14 cellular contexts compared by ENCODE assay signal in the genomic region with DNA sequence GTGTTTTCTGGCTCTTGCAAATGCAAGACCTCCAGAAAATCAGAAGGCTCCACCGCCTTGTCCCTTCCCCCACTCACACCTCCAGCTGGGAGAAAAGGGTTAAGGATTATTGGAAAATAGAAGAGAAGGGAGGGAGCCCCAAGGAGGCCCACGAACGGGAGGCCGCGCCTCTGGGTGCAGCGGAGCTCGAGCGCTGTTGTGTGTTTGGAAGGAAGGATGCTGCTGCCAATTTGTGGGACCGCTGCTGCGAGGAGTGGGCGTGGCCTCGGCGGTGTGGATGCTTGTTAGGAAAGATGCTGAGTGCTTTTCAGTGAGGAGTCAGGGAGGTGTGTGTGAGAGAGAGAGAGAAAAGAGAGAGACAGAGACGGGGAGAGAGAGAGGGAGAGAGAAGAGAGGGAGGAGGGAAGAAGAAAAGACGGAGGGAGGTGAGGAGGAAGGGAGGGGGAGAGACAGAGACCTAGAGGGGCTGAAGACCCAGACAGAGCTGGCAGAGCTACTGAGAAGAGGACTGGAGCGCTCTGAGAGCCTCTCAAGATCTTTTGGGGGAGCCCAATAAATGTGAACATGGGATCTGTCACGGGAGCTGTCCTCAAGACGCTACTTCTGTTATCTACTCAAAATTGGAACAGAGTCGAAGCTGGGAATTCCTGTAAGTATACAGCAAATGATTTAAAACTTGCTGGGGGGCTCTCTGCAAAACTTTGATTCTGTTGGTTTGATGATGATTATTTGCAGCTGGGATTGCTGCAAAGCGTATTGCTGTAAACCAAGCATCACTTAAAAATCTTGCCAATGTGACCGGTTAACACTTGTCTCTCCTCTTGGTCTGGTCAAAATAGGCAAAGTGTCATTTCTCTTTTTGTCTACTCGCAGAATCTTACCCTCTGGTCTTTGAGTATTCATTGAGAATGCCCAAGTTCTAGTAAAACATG. TPM values are rescaled to one million over a fixed set of nuclear protein-coding genes. Genes with fewer than 3 reads are reported as not detected.
DNase-seq lines count a peak whose midpoint lies in the region; ATAC-seq, FAIRE-seq and TF ChIP-seq lines count a peak whose summit lies in the region.
"Had no signal": no experiment of that assay in that cellular context is flagged by ENCODE, and none has a peak within 500 bp of the region (broad histone marks: within the 10 kb centered on the region; RNA-seq: fewer than 3 reads in every experiment).

A gene (plus strand): TSS at position 303 of the 932 bp plus-strand sequence. CDS start 262 bp downstream, at position 565.

- H3K4me1 ChIP-seq in BE2C (no peaks in the 10 kb centered on the region; the same call in 1 of the 2 replicates), H1 (replicated peaks in 1 of 4; ENCODE audit: control insufficient read depth in 3 of 4, insufficient read depth in 4 of 4, low read length in 3 of 4) (peaks cover 0 to 2% (median 0%) of the 10 kb centered on the region in 4 experiments; a peak in 2 of 7 replicates), suprapubic skin (no peaks in the 10 kb centered on the region)
- H3K4me1 ChIP-seq: adrenal gland, transverse colon had no signal

- H2AFZ ChIP-seq in H1 (ENCODE audit: low read length), result 0 out of 2 replicates have a peak within 1 kb of the TSS, but pooled peaks have one; percentile 19

- H3K18ac ChIP-seq in H1 (ENCODE audit: extremely low read depth, low read length), result no peak within 1 kb of the TSS

- TF ChIP-seq CTCF in BE2C (IDR thresholded peaks at IDR 0.05; ENCODE audit: low read depth, low read length) (no peak), H1 (IDR thresholded peaks at IDR 0.05; ENCODE audit: control extremely low read depth in 1 of 3, insufficient read depth in 1 of 3, low read depth in 1 of 3, low read length in 3 of 3) (no peak), nephron (IDR thresholded peaks at IDR 0.05; ENCODE audit: unreplicated experiment in 3 of 3) (no peak), suprapubic skin (IDR thresholded peaks at IDR 0.05) (no peak)

- H3K9me3 ChIP-seq in BE2C, result no peaks in the 10 kb centered on the region
- H3K9me3 ChIP-seq in H1 (ENCODE audit: insufficient read depth in 2 of 2, low read depth in 1 of 2, low read length in 1 of 2), result no peaks in the 10 kb centered on the region
- H3K9me3 ChIP-seq in suprapubic skin, result no peaks in the 10 kb centered on the region
- H3K9me3 ChIP-seq: adrenal gland, ovary, transverse colon had no signal

- H3K23ac ChIP-seq in H1 (ENCODE audit: insufficient read length), result no peak within 1 kb of the TSS

- TF ChIP-seq POLR2A in H1 (IDR thresholded peaks at IDR 0.05; ENCODE audit: control extremely low read depth in 1 of 2, low read depth in 2 of 2, low read length in 2 of 2), result no peak
- no peak for TF ChIP-seq POLR2A in suprapubic skin (IDR thresholded peaks at IDR 0.05)

- H3K27ac Mint-ChIP-seq in nephron, result peak within 1 kb of the TSS in 1 of 3 experiments; percentile 1
- H3K27ac Mint-ChIP-seq in stimulated activated effector memory CD8-positive, alpha-beta T cell treated with anti-CD3 and anti-CD28 coated beads, Interleukin-12 subunit alpha, Interleukin-12 subunit beta, amount 100 ng/mL, for 72 hours, result no peak within 1 kb of the TSS
- H3K27ac Mint-ChIP-seq: T-helper 1 cell treated with Interleukin-12 subunit alpha and Interleukin-12 subunit beta and Interleukin-4 antibody, amounts not matched to agents 30 μg/mL and 1 μg/mL, for 36 hours had no signal

- TF ChIP-seq EP300 in H1 (IDR thresholded peaks at IDR 0.05; ENCODE audit: borderline replicate concordance in 1 of 2, low read depth in 2 of 2, low read length in 2 of 2) (no peak), suprapubic skin (IDR thresholded peaks at IDR 0.05) (no peak)

- H4K20me1 ChIP-seq in H1 (replicated peaks in 1 of 2; ENCODE audit: control insufficient read depth in 1 of 2, insufficient read depth in 2 of 2, low read length in 2 of 2), result no peaks in the 10 kb centered on the region

- H4K8ac ChIP-seq in H1 (ENCODE audit: extremely low read depth, insufficient read depth, low read length), result peak within 1 kb of the TSS; percentile 11; the same call in 1 of the 2 replicates

- ATAC-seq in stimulated activated effector memory CD8-positive, alpha-beta T cell treated with anti-CD3 and anti-CD28 coated beads, Interleukin-12 subunit alpha, Interleukin-12 subunit beta, amount 100 ng/mL, for 72 hours, result no peak

- CTCF ChIA-PET in H1 (lab: Charles Lee; ENCODE audit: partially characterized antibody), result interaction anchor here (0.7 to 5.4 kb wide), 4 partner anchors 11 to 477 kb away, joined by 3 to 27 read pairs (median 12); no protein-coding TSS in a partner anchor

- no peak within 1 kb of the TSS for H3K56ac ChIP-seq in H1 (replicated peaks; ENCODE audit: insufficient read length, low read depth, low read length)

- no peak within 1 kb of the TSS for H4K5ac ChIP-seq in H1 (ENCODE audit: insufficient read length, low read depth, low read length)

- no peaks in the 10 kb centered on the region for H3K36me3 ChIP-seq in BE2C
- no peaks in the 10 kb centered on the region for H3K36me3 ChIP-seq in H1 (ENCODE audit: control insufficient read depth in 2 of 4, insufficient read depth in 4 of 4, low read length in 3 of 4)
- H3K36me3 ChIP-seq in suprapubic skin, result no peaks in the 10 kb centered on the region
- H3K36me3 ChIP-seq: adrenal gland, ovary, transverse colon had no signal

- DNase-seq in BE2C (peak; percentile 46), NCI-H146 treated with DMSO at 0.1 percent for 48 hours (lab: John Stamatoyannopoulos, UW; ENCODE audit: unreplicated experiment) (peak; percentile 40), H1 (ENCODE audit: low read depth in 1 of 2, low spot score in 2 of 2) (peak in 1 of 2 experiments; percentile 73), LoVo (ENCODE audit: low spot score) (no peak), suprapubic skin (ENCODE audit: low spot score in 2 of 2) (no peak), SHP77 (lab: John Stamatoyannopoulos, UW) (no peak)
- DNase-seq in stimulated activated effector memory CD8-positive, alpha-beta T cell treated with anti-CD3 and anti-CD28 coated beads, Interleukin-12 subunit alpha, Interleukin-12 subunit beta, amount 100 ng/mL, for 72 hours (ENCODE audit: low spot score in 2 of 2), result no peak
- DNase-seq: transverse colon had no signal

- FAIRE-seq in H1 (lab: Jason Lieb, UNC), result peak; percentile 24
- FAIRE-seq: endothelial cell of umbilical vein had no signal

- TF ChIP-seq RAD21 in H1 (IDR thresholded peaks at IDR 0.05 in 1 of 2, conservative IDR thresholded peaks at IDR 0.05 in 1 of 2; ENCODE audit: low read depth in 2 of 2, low read length in 2 of 2), result no peak; a peak in 1 of 4 replicates

- H3K9ac ChIP-seq in H1 (replicated peaks in 1 of 4; ENCODE audit: extremely low read depth in 1 of 4, low read depth in 3 of 4, low read length in 3 of 4), result no peak within 1 kb of the TSS

- H3K27ac ChIP-seq in H1 (ENCODE audit: low read depth, low read length) (no peak within 1 kb of the TSS), suprapubic skin (no peak within 1 kb of the TSS)
- H3K27ac ChIP-seq: adrenal gland, C4-2B, ovary, transverse colon had no signal

- H3K14ac ChIP-seq in H1 (ENCODE audit: insufficient read length), result no peak within 1 kb of the TSS

- H3K4me2 ChIP-seq in H1 (ENCODE audit: insufficient read depth in 1 of 2, low read depth in 2 of 2, low read length in 2 of 2), result peak within 1 kb of the TSS; percentile 39 to 61; a peak in 3 of 4 replicates

- no peak within 1 kb of the TSS for H2BK20ac ChIP-seq in H1 (ENCODE audit: low read length)

- H3K9me3 Mint-ChIP-seq in nephron, result no peaks in the 10 kb centered on the region
- peaks cover 12% of the 10 kb centered on the region for H3K9me3 Mint-ChIP-seq in stimulated activated effector memory CD8-positive, alpha-beta T cell treated with anti-CD3 and anti-CD28 coated beads, Interleukin-12 subunit alpha, Interleukin-12 subunit beta, amount 100 ng/mL, for 72 hours
- H3K9me3 Mint-ChIP-seq: T-helper 1 cell treated with Interleukin-12 subunit alpha and Interleukin-12 subunit beta and Interleukin-4 antibody, amounts not matched to agents 30 μg/mL and 1 μg/mL, for 36 hours had no signal

- no peak within 1 kb of the TSS for H2BK12ac ChIP-seq in H1 (ENCODE audit: low read depth, low read length)

- H4K91ac ChIP-seq in H1 (replicated peaks; ENCODE audit: insufficient read length, low read length), result no peak within 1 kb of the TSS

- no peaks in the 10 kb centered on the region for H3K36me3 Mint-ChIP-seq in nephron (ENCODE audit: low read depth)
- no peaks in the 10 kb centered on the region for H3K36me3 Mint-ChIP-seq in stimulated activated effector memory CD8-positive, alpha-beta T cell treated with anti-CD3 and anti-CD28 coated beads, Interleukin-12 subunit alpha, Interleukin-12 subunit beta, amount 100 ng/mL, for 72 hours

- no peaks in the 10 kb centered on the region; the same call in 1 of the 2 replicates for H3K23me2 ChIP-seq in H1 (ENCODE audit: low read depth, low read length)

- H3K27me3 Mint-ChIP-seq in nephron (ENCODE audit: low read depth), result peaks cover 15% of the 10 kb centered on the region

- peak within 1 kb of the TSS; percentile 47 for H3K4me3 ChIP-seq in BE2C (ENCODE audit: low read depth, low read length)
- H3K4me3 ChIP-seq in H1 (ENCODE audit: extremely low read depth in 1 of 4, insufficient read depth in 2 of 4, low read depth in 3 of 4, low read length in 4 of 4), result peak within 1 kb of the TSS in 3 of 4 experiments; percentile 6 to 45 (median 21); a peak in 4 of 8 replicates
- no peak within 1 kb of the TSS for H3K4me3 ChIP-seq in suprapubic skin
- H3K4me3 ChIP-seq: adrenal gland, ovary, transverse colon had no signal

- no peaks in the 10 kb centered on the region for H3K79me1 ChIP-seq in H1 (ENCODE audit: low read depth, low read length)

- 35% methylated on average over 22 of the region's 22 CpGs; no CpG with 5 or more reads in 1 of the 2 experiments for WGBS in H1 (ENCODE audit: extremely low coverage in 1 of 2, insufficient coverage in 1 of 2, insufficient read length in 1 of 2, insufficient replicate concordance in 2 of 2, low coverage in 1 of 2, low lambda C conversion rate in 2 of 2, missing lambda C conversion rate in 1 of 2), 2 experiments
- 16% methylated on average over 22 of the region's 22 CpGs for WGBS in suprapubic skin

- no peak within 1 kb of the TSS for H2AK5ac ChIP-seq in H1 (ENCODE audit: low read depth, low read length)

- H3K4me1 Mint-ChIP-seq in nephron, result peaks cover 4% of the 10 kb centered on the region
- no peaks in the 10 kb centered on the region for H3K4me1 Mint-ChIP-seq in stimulated activated effector memory CD8-positive, alpha-beta T cell treated with anti-CD3 and anti-CD28 coated beads, Interleukin-12 subunit alpha, Interleukin-12 subunit beta, amount 100 ng/mL, for 72 hours

- POLR2A ChIA-PET in H1 (lab: Charles Lee; ENCODE audit: partially characterized antibody), result no interaction called here

- H2BK120ac ChIP-seq in H1 (replicated peaks; ENCODE audit: low read depth, low read length), result no peak within 1 kb of the TSS

- no peak within 1 kb of the TSS for H3K4ac ChIP-seq in H1 (replicated peaks; ENCODE audit: insufficient read length, low read depth, low read length)

- H2BK5ac ChIP-seq in H1 (ENCODE audit: low read depth, low read length), result no peak within 1 kb of the TSS

- peak within 1 kb of the TSS; percentile 42 to 78 (median 68) for H3K4me3 Mint-ChIP-seq in nephron
- no peak within 1 kb of the TSS for H3K4me3 Mint-ChIP-seq in stimulated activated effector memory CD8-positive, alpha-beta T cell treated with anti-CD3 and anti-CD28 coated beads, Interleukin-12 subunit alpha, Interleukin-12 subunit beta, amount 100 ng/mL, for 72 hours
- H3K4me3 Mint-ChIP-seq: T-helper 1 cell treated with Interleukin-12 subunit alpha and Interleukin-12 subunit beta and Interleukin-4 antibody, amounts not matched to agents 30 μg/mL and 1 μg/mL, for 36 hours had no signal

- H3K27me3 ChIP-seq in BE2C (no peaks in the 10 kb centered on the region), H1 (replicated peaks in 1 of 4; ENCODE audit: control insufficient read depth in 3 of 4, extremely low read depth in 1 of 4, insufficient read depth in 3 of 4, low read length in 3 of 4) (peaks cover 0 to 3% (median 0%) of the 10 kb centered on the region in 4 experiments; a peak in 2 of 7 replicates), suprapubic skin (no peaks in the 10 kb centered on the region)
- H3K27me3 ChIP-seq: adrenal gland, transverse colon had no signal

- H3K79me2 ChIP-seq in H1 (ENCODE audit: control insufficient read depth in 1 of 2, insufficient read depth in 2 of 2, low read length in 2 of 2), result no peaks in the 10 kb centered on the region

- H2BK15ac ChIP-seq in H1 (ENCODE audit: low read length), result no peak within 1 kb of the TSS

RNA-seq across cellular contexts. Expression of the gene that starts here (rescaled TPM):
- polyA plus RNA-seq in BE2C (2012; ENCODE audit: insufficient read depth, insufficient read length, low read depth), result not detected
- total RNA-seq in H1 (2021; fragmentation: NEBNext Ultra II Directional; extraction: Animal tissue kit (Norgen Biotek cat#: 25700)), result not detected in 2 replicates
- 0.03 TPM in 1 of 2 replicates, not detected in the other for polyA plus RNA-seq in H1 (2011; rRNA removed)
- polyA plus RNA-seq in H1 (2011; cell fraction: cytosol; rRNA removed), result 0.03 TPM
- polyA plus RNA-seq in H1 (2011; cell fraction: nucleus; rRNA removed), result 0.07 TPM
- polyA plus RNA-seq in H1 (2012, experiment 1 of 2), result not detected in 4 replicates
- polyA plus RNA-seq in H1 (2012, experiment 2 of 2), result not detected
- 0.04 TPM for polyA plus RNA-seq in H1 (2013, experiment 1 of 2)
- polyA plus RNA-seq in H1 (2013, experiment 2 of 2), result 0.04 TPM
- 0.03 and 0.07 TPM in 2 replicates for polyA minus RNA-seq in H1 (2011; rRNA and poly(A)+ RNA removed)
- polyA minus RNA-seq in H1 (2011; cell fraction: cytosol; rRNA and poly(A)+ RNA removed), result not detected
- polyA minus RNA-seq in H1 (2011; cell fraction: nucleus; rRNA and poly(A)+ RNA removed), result not detected
- not detected for total RNA-seq in suprapubic skin
- total RNA-seq: endothelial cell of umbilical vein, transverse colon had no signal
- polyA plus RNA-seq: endothelial cell of umbilical vein had no signal

Comparison
In these comparisons a context has a peak if more than half of its experiments do, and no peak if none do; other contexts are left out.
1. DNase-seq: peak in BE2C (single experiment) and NCI-H146 treated with DMSO at 0.1 percent for 48 hours (single experiment); none in stimulated activated effector memory CD8-positive, alpha-beta T cell treated with anti-CD3 and anti-CD28 coated beads, Interleukin-12 subunit alpha, Interleukin-12 subunit beta, amount 100 ng/mL, for 72 hours (0 of 2), LoVo (single experiment), suprapubic skin (0 of 2) and SHP77 (0 of 2).